19 cellular contexts compared by ENCODE assay signal in genomic region chr2:205574041-205574440, GRCh38.
DNase-seq lines count a peak whose midpoint lies in the region; ATAC-seq, FAIRE-seq and TF ChIP-seq lines count a peak whose summit lies in the region.
"Had no signal": no experiment of that assay in that cellular context is flagged by ENCODE, and none has a peak within 500 bp of the region (broad histone marks: within the 10 kb centered on the region; RNA-seq: fewer than 3 reads in every experiment).

No MANE protein-coding gene starts in this region.

- peak; percentile 62 for FAIRE-seq in urothelium cell line (lab: Jason Lieb, UNC)
- FAIRE-seq: GM12878, GM18507, HTR-8/SVneo, K562 had no signal

- no peaks in the 10 kb centered on the region for H3K27me3 Mint-ChIP-seq in activated CD8-positive, alpha-beta T cell treated with anti-CD3 and anti-CD28 coated beads for 36 hours

- no peak overlapping the region for H3K27ac Mint-ChIP-seq in activated CD8-positive, alpha-beta T cell treated with anti-CD3 and anti-CD28 coated beads for 36 hours
- H3K27ac Mint-ChIP-seq: CD8-positive, alpha-beta memory T cell had no signal

- H3K4me1 Mint-ChIP-seq in activated CD8-positive, alpha-beta T cell treated with anti-CD3 and anti-CD28 coated beads for 36 hours (ENCODE audit: low read depth): no peaks in the 10 kb centered on the region
- H3K4me1 Mint-ChIP-seq: CD8-positive, alpha-beta memory T cell had no signal

- intact Hi-C loops in activated CD8-positive, alpha-beta T cell treated with anti-CD3 and anti-CD28 coated beads for 36 hours (cut with micrococcal nuclease): no loop called here

- H3K9me3 Mint-ChIP-seq in activated CD8-positive, alpha-beta T cell treated with anti-CD3 and anti-CD28 coated beads for 36 hours: peaks cover 4% of the 10 kb centered on the region

- no peak overlapping the region for H3K4me3 Mint-ChIP-seq in activated CD8-positive, alpha-beta T cell treated with anti-CD3 and anti-CD28 coated beads for 36 hours
- H3K4me3 Mint-ChIP-seq: CD8-positive, alpha-beta memory T cell had no signal

- POLR2A ChIA-PET in activated CD8-positive, alpha-beta T cell treated with anti-CD3 and anti-CD28 coated beads for 36 hours (lab: Charles Lee): no interaction called here

- H3K36me3 Mint-ChIP-seq in activated CD8-positive, alpha-beta T cell treated with anti-CD3 and anti-CD28 coated beads for 36 hours (ENCODE audit: low read depth): no peaks in the 10 kb centered on the region
- H3K36me3 Mint-ChIP-seq: CD8-positive, alpha-beta memory T cell had no signal

- CTCF ChIA-PET in activated CD8-positive, alpha-beta T cell treated with anti-CD3 and anti-CD28 coated beads for 36 hours (lab: Charles Lee): no interaction called here

- no peak for ATAC-seq in activated CD8-positive, alpha-beta T cell treated with anti-CD3 and anti-CD28 coated beads for 36 hours
- ATAC-seq: GM12878, K562, PC-3 had no signal

- TF ChIP-seq CTCF in activated CD8-positive, alpha-beta T cell treated with anti-CD3 and anti-CD28 coated beads for 36 hours (IDR thresholded peaks at IDR 0.05): no peak

- DNase-seq in GM03348 (ENCODE audit: low spot score) (peak; percentile 50), amniotic epithelial cell (ENCODE audit: low read depth) (peak; percentile 2), fibroblast of peridontal ligament (ENCODE audit: extremely low read depth) (peak; percentile 18), urothelium cell line (ENCODE audit: low spot score) (no peak), NCI-H1694 (lab: John Stamatoyannopoulos, UW) (no peak), hippocampal formation (lab: John Stamatoyannopoulos, UW) (no peak)
- DNase-seq in activated CD8-positive, alpha-beta T cell treated with anti-CD3 and anti-CD28 coated beads for 36 hours: no peak
- DNase-seq: ACHN; CD8-positive, alpha-beta memory T cell; NCI-H1092 treated with DMSO at 0.1 percent for 48 hours; NCI-H1694 treated with DMSO at 0.1 percent for 48 hours; NCI-H345; NCI-H69; NK-92 treated with Interleukin-12 subunit alpha and Interleukin-12 subunit beta, amount 100 ng/mL, for 24 hours; PC-3 had no signal

Comparison
In these comparisons a context has a peak if more than half of its experiments do, and no peak if none do; other contexts are left out.
1. DNase-seq: peak in GM03348 (single experiment), amniotic epithelial cell (single experiment) and fibroblast of peridontal ligament (single experiment); none in urothelium cell line (single experiment), NCI-H1694 (single experiment), hippocampal formation (0 of 2) and activated CD8-positive, alpha-beta T cell treated with anti-CD3 and anti-CD28 coated beads for 36 hours (single experiment).